18 cellular contexts compared by ENCODE assay signal in genomic region chr1:204917802-204918201, GRCh38. TPM values are rescaled to one million over a fixed set of nuclear protein-coding genes. Genes with fewer than 3 reads are reported as not detected.
DNase-seq lines count a peak whose midpoint lies in the region; TF ChIP-seq lines count a peak whose summit lies in the region.
"Had no signal": no experiment of that assay in that cellular context is flagged by ENCODE, and none has a peak within 500 bp of the region (broad histone marks: within the 10 kb centered on the region; RNA-seq: fewer than 3 reads in every experiment).

No MANE protein-coding gene starts in this region.

- no peaks in the 10 kb centered on the region for H3K27me3 ChIP-seq in colonic mucosa
- H3K27me3 ChIP-seq: BLaER1 had no signal

- H3K36me3 ChIP-seq in colonic mucosa, result no peaks in the 10 kb centered on the region
- H3K36me3 ChIP-seq: BLaER1 had no signal

- H3K27ac Mint-ChIP-seq in type B pancreatic cell, result peak overlapping the region; percentile 58
- H3K27ac Mint-ChIP-seq: B cell; CD8-positive, alpha-beta T cell had no signal

- intact Hi-C loops in colonic mucosa (cut with DNase I), result no loop called here

- no peak overlapping the region for H3K9ac ChIP-seq in colonic mucosa (ENCODE audit: low read depth in 2 of 2, low read length in 2 of 2)
- H3K9ac ChIP-seq: BLaER1, GM23248 had no signal

- no peak for TF ChIP-seq CTCF in VCaP (conservative IDR thresholded peaks at IDR 0.05)
- TF ChIP-seq CTCF in epithelial cell of esophagus (IDR thresholded peaks at IDR 0.05; ENCODE audit: insufficient read depth, low read depth, low read length, missing control alignments), result no peak
- no peak for TF ChIP-seq CTCF in type B pancreatic cell (conservative IDR thresholded peaks at IDR 0.05)
- TF ChIP-seq CTCF in colonic mucosa (IDR thresholded peaks at IDR 0.05), result no peak

- H3K4me3 ChIP-seq in epithelial cell of esophagus (ENCODE audit: low read length), result no peak overlapping the region
- H3K4me3 ChIP-seq in colonic mucosa, result no peak overlapping the region
- H3K4me3 ChIP-seq: BLaER1, GM23248 had no signal

- H3K4me1 Mint-ChIP-seq in type B pancreatic cell (ENCODE audit: unreplicated experiment), result no peaks in the 10 kb centered on the region
- H3K4me1 Mint-ChIP-seq: B cell; CD4-positive, CD25-positive, alpha-beta regulatory T cell had no signal

- H3K4me1 ChIP-seq in colonic mucosa, result no peaks in the 10 kb centered on the region

- peak; percentile 64 for DNase-seq in epithelial cell of esophagus (ENCODE audit: low read depth)
- no peak for DNase-seq in type B pancreatic cell (ENCODE audit: extremely low spot score, unreplicated experiment)
- no peak for DNase-seq in GF-D8 (lab: John Stamatoyannopoulos, UW)
- no peak for DNase-seq in DMS114 treated with DMSO at 0.1 percent for 48 hours (lab: John Stamatoyannopoulos, UW; ENCODE audit: unreplicated experiment)
- no peak for DNase-seq in colonic mucosa
- DNase-seq: Caco-2; CD4-positive, CD25-positive, alpha-beta regulatory T cell; CD8-positive, alpha-beta T cell; DMS79; EL; GDM1; GM23248; H7; HCEC 1CT had no signal

- H3K9me3 Mint-ChIP-seq in type B pancreatic cell, result peaks cover 7% of the 10 kb centered on the region
- H3K9me3 Mint-ChIP-seq: CD8-positive, alpha-beta T cell had no signal

- H3K27me3 Mint-ChIP-seq in type B pancreatic cell, result peaks cover 23% of the 10 kb centered on the region

- H3K36me3 Mint-ChIP-seq in type B pancreatic cell, result no peaks in the 10 kb centered on the region
- H3K36me3 Mint-ChIP-seq: CD4-positive, CD25-positive, alpha-beta regulatory T cell; CD8-positive, alpha-beta T cell had no signal

- H3K4me3 Mint-ChIP-seq in type B pancreatic cell, result no peak overlapping the region
- H3K4me3 Mint-ChIP-seq: B cell; CD4-positive, CD25-positive, alpha-beta regulatory T cell; CD8-positive, alpha-beta T cell had no signal

- H3K27ac ChIP-seq in VCaP, result peak overlapping the region; percentile 64; the same call in 1 of the 2 replicates
- H3K27ac ChIP-seq in colonic mucosa, result no peak overlapping the region
- H3K27ac ChIP-seq: BLaER1, C4-2B, GM23248 had no signal

- H3K9me3 ChIP-seq in colonic mucosa, result no peaks in the 10 kb centered on the region

RNA-seq across cellular contexts. Expression of gene NFASC, which starts 47.1 kb away (rescaled TPM):
- total RNA-seq in type B pancreatic cell (ENCODE audit: low replicate concordance) (16.4 and 20.0 TPM in 2 replicates), colonic mucosa (10 to 100 TPM; 12.1 to 13.9 TPM)
- total RNA-seq: CD4-positive, CD25-positive, alpha-beta regulatory T cell; CD8-positive, alpha-beta T cell had no signal
